In genomic region chr12:3083949-3084348, GRCh38 we compare ENCODE assay signal across 1 cellular context.
TF ChIP-seq lines count a peak whose summit lies in the region.

No MANE protein-coding gene starts in this region.

TF ChIP-seq in K562, 482 proteins besides CTCF, POLR2A, EP300 and RAD21 (continued from another document):
- TF ChIP-seq, protein P1, sequence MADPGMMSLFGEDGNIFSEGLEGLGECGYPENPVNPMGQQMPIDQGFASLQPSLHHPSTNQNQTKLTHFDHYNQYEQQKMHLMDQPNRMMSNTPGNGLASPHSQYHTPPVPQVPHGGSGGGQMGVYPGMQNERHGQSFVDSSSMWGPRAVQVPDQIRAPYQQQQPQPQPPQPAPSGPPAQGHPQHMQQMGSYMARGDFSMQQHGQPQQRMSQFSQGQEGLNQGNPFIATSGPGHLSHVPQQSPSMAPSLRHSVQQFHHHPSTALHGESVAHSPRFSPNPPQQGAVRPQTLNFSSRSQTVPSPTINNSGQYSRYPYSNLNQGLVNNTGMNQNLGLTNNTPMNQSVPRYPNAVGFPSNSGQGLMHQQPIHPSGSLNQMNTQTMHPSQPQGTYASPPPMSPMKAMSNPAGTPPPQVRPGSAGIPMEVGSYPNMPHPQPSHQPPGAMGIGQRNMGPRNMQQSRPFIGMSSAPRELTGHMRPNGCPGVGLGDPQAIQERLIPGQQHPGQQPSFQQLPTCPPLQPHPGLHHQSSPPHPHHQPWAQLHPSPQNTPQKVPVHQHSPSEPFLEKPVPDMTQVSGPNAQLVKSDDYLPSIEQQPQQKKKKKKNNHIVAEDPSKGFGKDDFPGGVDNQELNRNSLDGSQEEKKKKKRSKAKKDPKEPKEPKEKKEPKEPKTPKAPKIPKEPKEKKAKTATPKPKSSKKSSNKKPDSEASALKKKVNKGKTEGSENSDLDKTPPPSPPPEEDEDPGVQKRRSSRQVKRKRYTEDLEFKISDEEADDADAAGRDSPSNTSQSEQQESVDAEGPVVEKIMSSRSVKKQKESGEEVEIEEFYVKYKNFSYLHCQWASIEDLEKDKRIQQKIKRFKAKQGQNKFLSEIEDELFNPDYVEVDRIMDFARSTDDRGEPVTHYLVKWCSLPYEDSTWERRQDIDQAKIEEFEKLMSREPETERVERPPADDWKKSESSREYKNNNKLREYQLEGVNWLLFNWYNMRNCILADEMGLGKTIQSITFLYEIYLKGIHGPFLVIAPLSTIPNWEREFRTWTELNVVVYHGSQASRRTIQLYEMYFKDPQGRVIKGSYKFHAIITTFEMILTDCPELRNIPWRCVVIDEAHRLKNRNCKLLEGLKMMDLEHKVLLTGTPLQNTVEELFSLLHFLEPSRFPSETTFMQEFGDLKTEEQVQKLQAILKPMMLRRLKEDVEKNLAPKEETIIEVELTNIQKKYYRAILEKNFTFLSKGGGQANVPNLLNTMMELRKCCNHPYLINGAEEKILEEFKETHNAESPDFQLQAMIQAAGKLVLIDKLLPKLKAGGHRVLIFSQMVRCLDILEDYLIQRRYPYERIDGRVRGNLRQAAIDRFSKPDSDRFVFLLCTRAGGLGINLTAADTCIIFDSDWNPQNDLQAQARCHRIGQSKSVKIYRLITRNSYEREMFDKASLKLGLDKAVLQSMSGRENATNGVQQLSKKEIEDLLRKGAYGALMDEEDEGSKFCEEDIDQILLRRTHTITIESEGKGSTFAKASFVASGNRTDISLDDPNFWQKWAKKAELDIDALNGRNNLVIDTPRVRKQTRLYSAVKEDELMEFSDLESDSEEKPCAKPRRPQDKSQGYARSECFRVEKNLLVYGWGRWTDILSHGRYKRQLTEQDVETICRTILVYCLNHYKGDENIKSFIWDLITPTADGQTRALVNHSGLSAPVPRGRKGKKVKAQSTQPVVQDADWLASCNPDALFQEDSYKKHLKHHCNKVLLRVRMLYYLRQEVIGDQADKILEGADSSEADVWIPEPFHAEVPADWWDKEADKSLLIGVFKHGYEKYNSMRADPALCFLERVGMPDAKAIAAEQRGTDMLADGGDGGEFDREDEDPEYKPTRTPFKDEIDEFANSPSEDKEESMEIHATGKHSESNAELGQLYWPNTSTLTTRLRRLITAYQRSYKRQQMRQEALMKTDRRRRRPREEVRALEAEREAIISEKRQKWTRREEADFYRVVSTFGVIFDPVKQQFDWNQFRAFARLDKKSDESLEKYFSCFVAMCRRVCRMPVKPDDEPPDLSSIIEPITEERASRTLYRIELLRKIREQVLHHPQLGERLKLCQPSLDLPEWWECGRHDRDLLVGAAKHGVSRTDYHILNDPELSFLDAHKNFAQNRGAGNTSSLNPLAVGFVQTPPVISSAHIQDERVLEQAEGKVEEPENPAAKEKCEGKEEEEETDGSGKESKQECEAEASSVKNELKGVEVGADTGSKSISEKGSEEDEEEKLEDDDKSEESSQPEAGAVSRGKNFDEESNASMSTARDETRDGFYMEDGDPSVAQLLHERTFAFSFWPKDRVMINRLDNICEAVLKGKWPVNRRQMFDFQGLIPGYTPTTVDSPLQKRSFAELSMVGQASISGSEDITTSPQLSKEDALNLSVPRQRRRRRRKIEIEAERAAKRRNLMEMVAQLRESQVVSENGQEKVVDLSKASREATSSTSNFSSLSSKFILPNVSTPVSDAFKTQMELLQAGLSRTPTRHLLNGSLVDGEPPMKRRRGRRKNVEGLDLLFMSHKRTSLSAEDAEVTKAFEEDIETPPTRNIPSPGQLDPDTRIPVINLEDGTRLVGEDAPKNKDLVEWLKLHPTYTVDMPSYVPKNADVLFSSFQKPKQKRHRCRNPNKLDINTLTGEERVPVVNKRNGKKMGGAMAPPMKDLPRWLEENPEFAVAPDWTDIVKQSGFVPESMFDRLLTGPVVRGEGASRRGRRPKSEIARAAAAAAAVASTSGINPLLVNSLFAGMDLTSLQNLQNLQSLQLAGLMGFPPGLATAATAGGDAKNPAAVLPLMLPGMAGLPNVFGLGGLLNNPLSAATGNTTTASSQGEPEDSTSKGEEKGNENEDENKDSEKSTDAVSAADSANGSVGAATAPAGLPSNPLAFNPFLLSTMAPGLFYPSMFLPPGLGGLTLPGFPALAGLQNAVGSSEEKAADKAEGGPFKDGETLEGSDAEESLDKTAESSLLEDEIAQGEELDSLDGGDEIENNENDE (IDR thresholded peaks at IDR 0.05; ENCODE audit: low read depth, low read length) = no peak
- no peak for TF ChIP-seq TBL1XR1 (IDR thresholded peaks at IDR 0.05; ENCODE audit: low read length in 2 of 2)
- no peak for TF ChIP-seq TOE1 (IDR thresholded peaks at IDR 0.05; ENCODE audit: borderline replicate concordance)
- no peak for TF ChIP-seq TOE1 (CRISPR knock-in tag; IDR thresholded peaks at IDR 0.05; ENCODE audit: borderline replicate concordance, low read depth)
- TF ChIP-seq, protein P2, sequence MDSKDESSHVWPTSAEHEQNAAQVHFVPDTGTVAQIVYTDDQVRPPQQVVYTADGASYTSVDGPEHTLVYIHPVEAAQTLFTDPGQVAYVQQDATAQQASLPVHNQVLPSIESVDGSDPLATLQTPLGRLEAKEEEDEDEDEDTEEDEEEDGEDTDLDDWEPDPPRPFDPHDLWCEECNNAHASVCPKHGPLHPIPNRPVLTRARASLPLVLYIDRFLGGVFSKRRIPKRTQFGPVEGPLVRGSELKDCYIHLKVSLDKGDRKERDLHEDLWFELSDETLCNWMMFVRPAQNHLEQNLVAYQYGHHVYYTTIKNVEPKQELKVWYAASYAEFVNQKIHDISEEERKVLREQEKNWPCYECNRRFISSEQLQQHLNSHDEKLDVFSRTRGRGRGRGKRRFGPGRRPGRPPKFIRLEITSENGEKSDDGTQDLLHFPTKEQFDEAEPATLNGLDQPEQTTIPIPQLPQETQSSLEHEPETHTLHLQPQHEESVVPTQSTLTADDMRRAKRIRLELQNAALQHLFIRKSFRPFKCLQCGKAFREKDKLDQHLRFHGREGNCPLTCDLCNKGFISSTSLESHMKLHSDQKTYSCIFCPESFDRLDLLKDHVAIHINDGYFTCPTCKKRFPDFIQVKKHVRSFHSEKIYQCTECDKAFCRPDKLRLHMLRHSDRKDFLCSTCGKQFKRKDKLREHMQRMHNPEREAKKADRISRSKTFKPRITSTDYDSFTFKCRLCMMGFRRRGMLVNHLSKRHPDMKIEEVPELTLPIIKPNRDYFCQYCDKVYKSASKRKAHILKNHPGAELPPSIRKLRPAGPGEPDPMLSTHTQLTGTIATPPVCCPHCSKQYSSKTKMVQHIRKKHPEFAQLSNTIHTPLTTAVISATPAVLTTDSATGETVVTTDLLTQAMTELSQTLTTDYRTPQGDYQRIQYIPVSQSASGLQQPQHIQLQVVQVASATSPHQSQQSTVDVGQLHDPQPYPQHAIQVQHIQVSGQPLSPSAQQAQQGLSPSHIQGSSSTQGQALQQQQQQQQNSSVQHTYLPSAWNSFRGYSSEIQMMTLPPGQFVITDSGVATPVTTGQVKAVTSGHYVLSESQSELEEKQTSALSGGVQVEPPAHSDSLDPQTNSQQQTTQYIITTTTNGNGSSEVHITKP (IDR thresholded peaks at IDR 0.05; ENCODE audit: partially characterized antibody) = no peak
- TF ChIP-seq, protein P3, sequence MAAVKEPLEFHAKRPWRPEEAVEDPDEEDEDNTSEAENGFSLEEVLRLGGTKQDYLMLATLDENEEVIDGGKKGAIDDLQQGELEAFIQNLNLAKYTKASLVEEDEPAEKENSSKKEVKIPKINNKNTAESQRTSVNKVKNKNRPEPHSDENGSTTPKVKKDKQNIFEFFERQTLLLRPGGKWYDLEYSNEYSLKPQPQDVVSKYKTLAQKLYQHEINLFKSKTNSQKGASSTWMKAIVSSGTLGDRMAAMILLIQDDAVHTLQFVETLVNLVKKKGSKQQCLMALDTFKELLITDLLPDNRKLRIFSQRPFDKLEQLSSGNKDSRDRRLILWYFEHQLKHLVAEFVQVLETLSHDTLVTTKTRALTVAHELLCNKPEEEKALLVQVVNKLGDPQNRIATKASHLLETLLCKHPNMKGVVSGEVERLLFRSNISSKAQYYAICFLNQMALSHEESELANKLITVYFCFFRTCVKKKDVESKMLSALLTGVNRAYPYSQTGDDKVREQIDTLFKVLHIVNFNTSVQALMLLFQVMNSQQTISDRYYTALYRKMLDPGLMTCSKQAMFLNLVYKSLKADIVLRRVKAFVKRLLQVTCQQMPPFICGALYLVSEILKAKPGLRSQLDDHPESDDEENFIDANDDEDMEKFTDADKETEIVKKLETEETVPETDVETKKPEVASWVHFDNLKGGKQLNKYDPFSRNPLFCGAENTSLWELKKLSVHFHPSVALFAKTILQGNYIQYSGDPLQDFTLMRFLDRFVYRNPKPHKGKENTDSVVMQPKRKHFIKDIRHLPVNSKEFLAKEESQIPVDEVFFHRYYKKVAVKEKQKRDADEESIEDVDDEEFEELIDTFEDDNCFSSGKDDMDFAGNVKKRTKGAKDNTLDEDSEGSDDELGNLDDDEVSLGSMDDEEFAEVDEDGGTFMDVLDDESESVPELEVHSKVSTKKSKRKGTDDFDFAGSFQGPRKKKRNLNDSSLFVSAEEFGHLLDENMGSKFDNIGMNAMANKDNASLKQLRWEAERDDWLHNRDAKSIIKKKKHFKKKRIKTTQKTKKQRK (IDR thresholded peaks at IDR 0.05; ENCODE audit: borderline replicate concordance, low read depth, low read length) = no peak
- no peak for TF ChIP-seq GTF2F1 (IDR thresholded peaks at IDR 0.05; ENCODE audit: low read depth, low read length)
- no peak for TF ChIP-seq FOXM1 (IDR thresholded peaks at IDR 0.05; ENCODE audit: low read depth)
- TF ChIP-seq FOXM1 (CRISPR knock-in tag; IDR thresholded peaks at IDR 0.05; ENCODE audit: low read depth) = no peak
- TF ChIP-seq PRMT5 (CRISPR knock-in tag; IDR thresholded peaks at IDR 0.05) = no peak
- TF ChIP-seq THRAP3 (IDR thresholded peaks at IDR 0.05; ENCODE audit: borderline replicate concordance) = no peak
- no peak for TF ChIP-seq ESRRA (IDR thresholded peaks at IDR 0.05; ENCODE audit: borderline replicate concordance, low read depth)
- TF ChIP-seq PHF21A (IDR thresholded peaks at IDR 0.05; ENCODE audit: borderline replicate concordance, low read depth) = no peak
